8 cellular contexts compared by ENCODE assay signal in genomic region chr10:43390791-43391190, GRCh38. TPM values are rescaled to one million over a fixed set of nuclear protein-coding genes. Genes with fewer than 3 reads are reported as not detected.
DNase-seq lines count a peak whose midpoint lies in the region; ATAC-seq and TF ChIP-seq lines count a peak whose summit lies in the region.

No MANE protein-coding gene starts in this region.

- peak; percentile 63 for TF ChIP-seq CTCF in AG04449 (IDR thresholded peaks at IDR 0.05; ENCODE audit: insufficient read depth, low read length, missing control alignments)

- POLR2A ChIA-PET in AG04449 (lab: Yijun Ruan, JAX): no interaction called here

- H3K27ac Mint-ChIP-seq in activated naive CD8-positive, alpha-beta T cell: peak overlapping the region; percentile 34
- peak overlapping the region; percentile 99 for H3K27ac Mint-ChIP-seq in stimulated activated effector memory CD8-positive, alpha-beta T cell treated with anti-CD3 and anti-CD28 coated beads, Interleukin-12 subunit alpha, Interleukin-12 subunit beta, amount 100 ng/mL, for 72 hours

- intact Hi-C loops in left ventricle myocardium superior (cut with micrococcal nuclease): no loop called here

- H3K27me3 Mint-ChIP-seq in activated naive CD8-positive, alpha-beta T cell: no peaks in the 10 kb centered on the region

- no peak overlapping the region for H3K4me3 Mint-ChIP-seq in activated naive CD8-positive, alpha-beta T cell
- H3K4me3 Mint-ChIP-seq in stimulated activated effector memory CD8-positive, alpha-beta T cell treated with anti-CD3 and anti-CD28 coated beads, Interleukin-12 subunit alpha, Interleukin-12 subunit beta, amount 100 ng/mL, for 72 hours: peak overlapping the region; percentile 1

- no peaks in the 10 kb centered on the region for H3K9me3 Mint-ChIP-seq in activated naive CD8-positive, alpha-beta T cell (ENCODE audit: low read depth)
- no peaks in the 10 kb centered on the region for H3K9me3 Mint-ChIP-seq in stimulated activated effector memory CD8-positive, alpha-beta T cell treated with anti-CD3 and anti-CD28 coated beads, Interleukin-12 subunit alpha, Interleukin-12 subunit beta, amount 100 ng/mL, for 72 hours

- no peak overlapping the region for H3K4me3 ChIP-seq in AG04449 (ENCODE audit: low read depth, low read length)

- H3K4me1 Mint-ChIP-seq in activated naive CD8-positive, alpha-beta T cell (ENCODE audit: low read depth): peaks cover 77% of the 10 kb centered on the region
- H3K4me1 Mint-ChIP-seq in stimulated activated effector memory CD8-positive, alpha-beta T cell treated with anti-CD3 and anti-CD28 coated beads, Interleukin-12 subunit alpha, Interleukin-12 subunit beta, amount 100 ng/mL, for 72 hours: peaks cover 87% of the 10 kb centered on the region

- DNase-seq in AG04449 (ENCODE audit: low read depth, low spot score) (no peak), HCEC 1CT (peak; percentile 40), left ventricle myocardium superior (no peak)
- DNase-seq in stimulated activated effector memory CD8-positive, alpha-beta T cell treated with anti-CD3 and anti-CD28 coated beads, Interleukin-12 subunit alpha, Interleukin-12 subunit beta, amount 100 ng/mL, for 72 hours (ENCODE audit: low spot score in 2 of 2): no peak

- ATAC-seq in left ventricle myocardium superior (peak; percentile 68), HG03521 (IDR thresholded peaks at IDR 0.05; ENCODE audit: unreplicated experiment) (no peak), GM19467 (IDR thresholded peaks at IDR 0.05; ENCODE audit: unreplicated experiment) (no peak), GM18867 (IDR thresholded peaks at IDR 0.05; ENCODE audit: unreplicated experiment) (no peak)
- ATAC-seq in stimulated activated effector memory CD8-positive, alpha-beta T cell treated with anti-CD3 and anti-CD28 coated beads, Interleukin-12 subunit alpha, Interleukin-12 subunit beta, amount 100 ng/mL, for 72 hours: peak; percentile 61

- CTCF ChIA-PET in AG04449 (lab: Yijun Ruan, JAX): interaction anchor here (0.6 to 3.7 kb wide), 7 partner anchors 9 to 638 kb away, joined by 3 to 27 read pairs (median 4); partner anchors contain the start of gene ZNF487

- H3K36me3 Mint-ChIP-seq in activated naive CD8-positive, alpha-beta T cell: peaks cover 18% of the 10 kb centered on the region
- peaks cover 100% of the 10 kb centered on the region for H3K36me3 Mint-ChIP-seq in stimulated activated effector memory CD8-positive, alpha-beta T cell treated with anti-CD3 and anti-CD28 coated beads, Interleukin-12 subunit alpha, Interleukin-12 subunit beta, amount 100 ng/mL, for 72 hours

RNA-seq across cellular contexts. Expression of gene HNRNPF, which starts 18.2 kb away (rescaled TPM):
- total RNA-seq in left ventricle myocardium superior: 77.3 TPM

RNA-seq across cellular contexts. Expression of gene FXYD4, which starts 19.4 kb away (rescaled TPM):
- total RNA-seq in left ventricle myocardium superior: not detected

RNA-seq across cellular contexts. Expression of gene ZNF487, which starts 46.1 kb away (rescaled TPM):
- total RNA-seq in left ventricle myocardium superior: 1.9 TPM

Comparison
In these comparisons a context has a peak if more than half of its experiments do, and no peak if none do; other contexts are left out.
1. ATAC-seq: peak in left ventricle myocardium superior (single experiment) and stimulated activated effector memory CD8-positive, alpha-beta T cell treated with anti-CD3 and anti-CD28 coated beads, Interleukin-12 subunit alpha, Interleukin-12 subunit beta, amount 100 ng/mL, for 72 hours (single experiment); none in HG03521 (single experiment), GM19467 (single experiment) and GM18867 (single experiment).